12 cellular contexts compared by ENCODE assay signal in the genomic region with DNA sequence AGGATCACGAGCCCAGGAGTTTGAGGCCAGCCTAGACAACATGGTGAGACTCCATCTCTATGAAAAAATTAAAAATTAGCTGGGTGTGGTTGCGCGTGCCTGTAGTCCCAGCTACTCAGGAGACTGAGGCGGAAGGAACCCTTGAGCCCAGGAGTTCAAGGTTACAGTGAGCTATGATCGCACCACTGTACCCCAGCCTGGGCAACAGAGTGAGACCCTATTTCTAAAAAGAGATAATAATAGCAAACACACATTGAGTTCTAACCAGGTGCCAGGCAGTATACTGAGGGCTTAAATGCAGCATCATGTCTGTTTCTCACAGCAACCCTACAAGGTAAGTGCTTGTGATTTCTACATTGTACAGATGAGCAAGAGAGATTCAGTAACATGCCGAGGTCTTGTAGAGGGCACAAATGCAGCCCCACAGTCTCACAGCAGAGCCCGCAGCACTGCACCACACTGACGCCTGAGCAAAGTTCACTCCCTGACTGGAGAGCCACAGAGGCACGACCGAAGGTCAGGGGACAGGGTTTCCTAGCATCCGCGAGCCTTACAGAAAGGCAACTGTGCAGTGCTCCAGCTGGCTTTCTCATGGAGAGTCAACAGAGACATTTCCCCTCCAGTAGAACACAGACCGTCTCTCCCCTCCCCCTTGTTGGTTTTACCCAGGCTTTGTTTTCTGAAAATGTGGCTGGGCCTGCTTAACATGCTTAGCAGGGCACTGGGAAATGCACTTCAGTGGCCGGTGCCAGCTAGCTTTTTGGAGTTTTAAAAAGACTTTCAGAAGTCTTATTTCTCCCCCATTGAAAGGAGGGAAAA. TPM values are rescaled to one million over a fixed set of nuclear protein-coding genes. Genes with fewer than 3 reads are reported as not detected.
DNase-seq lines count a peak whose midpoint lies in the region; ATAC-seq, FAIRE-seq and TF ChIP-seq lines count a peak whose summit lies in the region.
"Had no signal": no experiment of that assay in that cellular context is flagged by ENCODE, and none has a peak within 500 bp of the region (broad histone marks: within the 10 kb centered on the region; RNA-seq: fewer than 3 reads in every experiment).

No MANE protein-coding gene starts in this region.

- no peak for FAIRE-seq in pancreas (lab: Jason Lieb, UNC)
- FAIRE-seq: GM19239 had no signal

- peaks cover 79% of the 10 kb centered on the region for H3K36me3 ChIP-seq in OCI-LY1 (ENCODE audit: insufficient read depth, low read length)
- no peaks in the 10 kb centered on the region for H3K36me3 ChIP-seq in pancreas

- DNase-seq in ELF-1 (ENCODE audit: low read depth, low spot score) (peak; percentile 80), hypothalamus (lab: John Stamatoyannopoulos, UW) (peak in 32 of 51 donors; percentile 5 to 78 (median 44)), pancreas (peak in 1 of 6 donors; percentile 4), NCI-H2107 treated with DMSO at 0.1 percent for 48 hours (lab: John Stamatoyannopoulos, UW; ENCODE audit: unreplicated experiment) (no peak), lower leg skin (ENCODE audit: low spot score in 2 of 2) (no peak), RKO (ENCODE audit: low spot score) (no peak)
- DNase-seq: CD8-positive, alpha-beta T cell; gastrocnemius medialis; stimulated activated naive CD8-positive, alpha-beta T cell treated with anti-CD3 and anti-CD28 coated beads, Interleukin-15, amount 100 ng/mL, for 72 hours had no signal

- TF ChIP-seq CTCF in OCI-LY1 (IDR thresholded peaks at IDR 0.05; ENCODE audit: low read length): no peak
- TF ChIP-seq CTCF in pancreas (IDR thresholded peaks at IDR 0.05): no peak
- TF ChIP-seq CTCF in lower leg skin (IDR thresholded peaks at IDR 0.05): no peak

- TF ChIP-seq POLR2A in lower leg skin (IDR thresholded peaks at IDR 0.05): no peak

- intact Hi-C loops in pancreas (cut with DNase I) (loop anchor here in 1 of 3 donors (5.0 kb wide), 1 partner anchor 153 kb away; no protein-coding TSS in a partner anchor), lower leg skin (cut with DNase I; ENCODE audit: low total_unique reads) (no loop called here)

- peaks cover 10% of the 10 kb centered on the region; the same call in 1 of the 2 replicates for H3F3A ChIP-seq in OCI-LY1 (ENCODE audit: insufficient read depth, low read length)

- no peak overlapping the region for H3K9ac ChIP-seq in OCI-LY1 (ENCODE audit: low read length)

- H3K4me3 ChIP-seq in OCI-LY1 (ENCODE audit: low read depth, low read length, poor library complexity, severe bottlenecking) (no peak overlapping the region), pancreas (no peak overlapping the region), lower leg skin (ENCODE audit: low read depth, poor library complexity, severe bottlenecking) (no peak overlapping the region)
- H3K4me3 ChIP-seq: gastrocnemius medialis had no signal

- peak overlapping the region; percentile 37 for H3K27ac ChIP-seq in OCI-LY1 (ENCODE audit: low read depth, low read length, poor library complexity, severe bottlenecking)
- H3K27ac ChIP-seq in pancreas: no peak overlapping the region
- H3K27ac ChIP-seq: gastrocnemius medialis had no signal

- H3K27me3 ChIP-seq in OCI-LY1 (ENCODE audit: insufficient read depth, low read length) (no peaks in the 10 kb centered on the region), pancreas (no peaks in the 10 kb centered on the region)
- H3K27me3 ChIP-seq: gastrocnemius medialis had no signal

- no peak overlapping the region for H2AFZ ChIP-seq in OCI-LY1 (ENCODE audit: low read length)

- H3K9me3 ChIP-seq in OCI-LY1 (ENCODE audit: low read length): no peaks in the 10 kb centered on the region
- H3K9me3 ChIP-seq in pancreas: no peaks in the 10 kb centered on the region
- H3K9me3 ChIP-seq: gastrocnemius medialis had no signal

- H3K9me2 ChIP-seq in OCI-LY1 (ENCODE audit: low read depth, low read length): no peaks in the 10 kb centered on the region

- H3K4me2 ChIP-seq in OCI-LY1 (ENCODE audit: low read length): no peak overlapping the region

- 55 to 64% methylated on average over 14 of the region's 14 CpGs for WGBS in pancreas, 2 donors
- 84 to 88% methylated on average over 13 to 14 of the region's 14 CpGs for WGBS in lower leg skin, 2 donors

- ATAC-seq in pancreas (peak in 3 of 4 donors; percentile 56 to 63 (median 59)), GM18517 (IDR thresholded peaks at IDR 0.05; ENCODE audit: unreplicated experiment) (no peak)
- ATAC-seq: CD8-positive, alpha-beta T cell; gastrocnemius medialis; stimulated activated naive CD8-positive, alpha-beta T cell treated with anti-CD3 and anti-CD28 coated beads, Interleukin-15, amount 100 ng/mL, for 72 hours had no signal

- H3K4me1 ChIP-seq in OCI-LY1 (ENCODE audit: insufficient read depth, low read length, severe bottlenecking) (peaks cover 30% of the 10 kb centered on the region), pancreas (no peaks in the 10 kb centered on the region)
- H3K4me1 ChIP-seq: gastrocnemius medialis had no signal

- H3K79me2 ChIP-seq in OCI-LY1 (ENCODE audit: insufficient read depth, low read length): no peaks in the 10 kb centered on the region

- no peaks in the 10 kb centered on the region for H4K20me1 ChIP-seq in OCI-LY1 (ENCODE audit: insufficient read depth, low read length)

RNA-seq across cellular contexts. Expression of gene PDSS1, which starts 36.5 kb away (rescaled TPM):
- total RNA-seq in pancreas (1 to 10 TPM in 4 of 6 donors, under 1 TPM in 2; 0.69 to 2.7 (median 1.5) TPM), lower leg skin (1 to 10 TPM; 1.4 to 4.7 (median 2.7) TPM)
- polyA plus RNA-seq in pancreas: 1 to 10 TPM; 2.7 to 3.1 TPM

Comparison
In these comparisons a context has a peak if more than half of its experiments do, and no peak if none do; other contexts are left out.
1. DNase-seq: peak in ELF-1 (single experiment) and hypothalamus (32 of 51); none in NCI-H2107 treated with DMSO at 0.1 percent for 48 hours (single experiment), lower leg skin (0 of 2) and RKO (single experiment).